16 cellular contexts compared by ENCODE assay signal in genomic region chr2:43418673-43419072, GRCh38.
"Had no signal": no experiment of that assay in that cellular context is flagged by ENCODE, and none has a peak within 500 bp of the region (broad histone marks: within the 10 kb centered on the region; RNA-seq: fewer than 3 reads in every experiment).

No MANE protein-coding gene starts in this region.

- H3K27me3 Mint-ChIP-seq: effector memory CD8-positive, alpha-beta T cell; natural killer cell treated with Interleukin-12 subunit alpha and Interleukin-12 subunit beta and Interleukin-15 and Interleukin-18, amount 100 ng/mL, for 72 hours; stimulated activated naive B cell treated with anti-CD40 and anti-IgM and Interleukin-4, amounts not matched to agents 10 μg/mL and 1 μg/mL and 100 μg/mL, for 72 hours had no signal

- H3K27me3 ChIP-seq: colonic mucosa, gastroesophageal sphincter, sigmoid colon, upper lobe of left lung had no signal

- H3K9me3 Mint-ChIP-seq: activated T-cell treated with anti-CD3 and anti-CD28 coated beads, Interleukin-2, amount 50 U/mL, for 72 hours; effector memory CD8-positive, alpha-beta T cell; natural killer cell treated with Interleukin-12 subunit alpha and Interleukin-12 subunit beta and Interleukin-15 and Interleukin-18, amount 100 ng/mL, for 72 hours; stimulated activated naive B cell treated with anti-CD40 and anti-IgM and Interleukin-4, amounts not matched to agents 10 μg/mL and 1 μg/mL and 100 μg/mL, for 72 hours; T-helper 2 cell treated with Interferon-gamma antibody and Interleukin-4, amounts not matched to agents 5 μg/mL and 100 μg/mL, for 36 hours had no signal

- H3K4me1 ChIP-seq: colonic mucosa had no signal

- H3K4me3 Mint-ChIP-seq: activated T-cell treated with anti-CD3 and anti-CD28 coated beads, Interleukin-2, amount 50 U/mL, for 72 hours; effector memory CD8-positive, alpha-beta T cell; natural killer cell treated with Interleukin-12 subunit alpha and Interleukin-12 subunit beta and Interleukin-15 and Interleukin-18, amount 100 ng/mL, for 72 hours; stimulated activated naive B cell treated with anti-CD40 and anti-IgM and Interleukin-4, amounts not matched to agents 10 μg/mL and 1 μg/mL and 100 μg/mL, for 72 hours; T-helper 2 cell treated with Interferon-gamma antibody and Interleukin-4, amounts not matched to agents 5 μg/mL and 100 μg/mL, for 36 hours had no signal

- DNase-seq: activated CD4-positive, alpha-beta T cell treated with anti-CD3 and anti-CD28 coated beads, Interleukin-2, amount 50 U/mL, for 48 hours; activated gamma-delta T cell treated with Interleukin-2 at 50 U/mL for 16 hours; activated T-cell treated with anti-CD3 and anti-CD28 coated beads, Interleukin-2, amount 50 U/mL, for 72 hours; colonic mucosa; effector memory CD8-positive, alpha-beta T cell; islet precursor cell; sigmoid colon; stimulated activated CD4-positive, alpha-beta T cell treated with anti-CD3 and anti-CD28 coated beads, Interleukin-2, amount 100 ng/mL, for 24 hours; stimulated activated naive B cell treated with anti-CD40 and anti-IgM and Interleukin-4, amounts not matched to agents 10 μg/mL and 1 μg/mL and 100 μg/mL, for 72 hours; upper lobe of left lung had no signal

- H3K27ac Mint-ChIP-seq: activated T-cell treated with anti-CD3 and anti-CD28 coated beads, Interleukin-2, amount 50 U/mL, for 72 hours; effector memory CD8-positive, alpha-beta T cell; natural killer cell treated with Interleukin-12 subunit alpha and Interleukin-12 subunit beta and Interleukin-15 and Interleukin-18, amount 100 ng/mL, for 72 hours; stimulated activated naive B cell treated with anti-CD40 and anti-IgM and Interleukin-4, amounts not matched to agents 10 μg/mL and 1 μg/mL and 100 μg/mL, for 72 hours; T-helper 2 cell treated with Interferon-gamma antibody and Interleukin-4, amounts not matched to agents 5 μg/mL and 100 μg/mL, for 36 hours had no signal

- H3K27ac ChIP-seq: colonic mucosa, epithelial cell of prostate, gastroesophageal sphincter, sigmoid colon, upper lobe of left lung had no signal

- H3K4me3 ChIP-seq: colonic mucosa, gastroesophageal sphincter, sigmoid colon, upper lobe of left lung had no signal

- H3K9me3 ChIP-seq: colonic mucosa, gastroesophageal sphincter, sigmoid colon, upper lobe of left lung had no signal

- H3K36me3 ChIP-seq: colonic mucosa, gastroesophageal sphincter, sigmoid colon, upper lobe of left lung had no signal

- ATAC-seq: activated CD4-positive, CD25-positive, alpha-beta regulatory T cell treated with anti-CD3 and anti-CD28 coated beads, Interleukin-2, amount 50 U/mL, for 24 hours; activated T-cell treated with anti-CD3 and anti-CD28 coated beads, Interleukin-2, amount 50 U/mL, for 72 hours; effector memory CD8-positive, alpha-beta T cell; gastroesophageal sphincter; left lobe of liver; natural killer cell treated with Interleukin-12 subunit alpha and Interleukin-12 subunit beta and Interleukin-15 and Interleukin-18, amount 100 ng/mL, for 72 hours; stimulated activated naive B cell treated with anti-CD40 and anti-IgM and Interleukin-4, amounts not matched to agents 10 μg/mL and 1 μg/mL and 100 μg/mL, for 72 hours had no signal
